In genomic region chr21:41133896-41134522, GRCh38 we compare ENCODE assay signal across 1 cellular context.
TF ChIP-seq lines count a peak whose summit lies in the region.

No MANE protein-coding gene starts in this region.

TF ChIP-seq in GM23338, 12 proteins besides CTCF, POLR2A, EP300 and RAD21 (continued from another document):
- TF ChIP-seq ZNF462 (CRISPR knock-in tag; IDR thresholded peaks at IDR 0.05) (no peak), NANOG (IDR thresholded peaks at IDR 0.05; ENCODE audit: borderline replicate concordance) (no peak), CREB1 (CRISPR knock-in tag; IDR thresholded peaks at IDR 0.05; ENCODE audit: low read depth) (no peak), ZNF114 (CRISPR knock-in tag; IDR thresholded peaks at IDR 0.05) (no peak)
